ENCODE assay signal across 20 cellular contexts in the genomic region with DNA sequence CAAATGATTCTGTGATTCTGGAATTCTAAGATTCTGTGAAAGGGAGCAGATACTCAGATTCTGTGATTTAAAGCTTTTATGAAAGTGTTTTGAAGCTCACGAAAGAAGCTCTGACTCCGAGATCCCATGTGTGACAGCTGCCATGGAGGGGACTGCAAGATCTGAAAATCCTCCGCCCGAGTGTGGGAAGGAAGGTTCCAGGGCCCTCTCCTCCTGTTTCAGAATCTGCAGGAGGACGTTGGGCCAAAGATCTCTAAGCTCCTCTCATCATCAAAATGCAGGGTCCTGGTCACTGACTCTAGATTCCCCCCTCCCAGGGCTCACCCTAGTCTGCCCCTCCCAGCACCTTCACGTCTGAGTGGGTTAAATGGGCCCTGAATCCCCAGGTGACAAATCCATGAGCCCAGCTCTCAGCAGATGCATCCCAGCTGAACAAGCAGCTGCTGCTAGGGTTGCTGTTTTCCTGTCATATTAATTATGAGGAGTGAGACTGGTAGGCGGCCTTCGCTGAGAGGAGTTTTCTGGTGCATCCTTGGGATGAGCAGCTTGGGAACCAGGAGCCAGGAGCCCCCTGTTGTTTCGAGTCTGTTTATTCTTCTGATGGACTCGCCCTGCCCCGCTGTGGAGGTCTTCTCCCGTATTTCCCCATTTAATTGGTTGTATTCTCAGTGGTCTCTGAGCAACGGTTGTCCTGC.
DNase-seq lines count a peak whose midpoint lies in the region; ATAC-seq and TF ChIP-seq lines count a peak whose summit lies in the region.
"Had no signal": no experiment of that assay in that cellular context is flagged by ENCODE, and none has a peak within 500 bp of the region (broad histone marks: within the 10 kb centered on the region; RNA-seq: fewer than 3 reads in every experiment).

No MANE protein-coding gene starts in this region.

- no peaks in the 10 kb centered on the region for H3K27me3 ChIP-seq in SK-N-SH (ENCODE audit: insufficient read depth)
- peaks cover 0 to 11% (median 0%) of the 10 kb centered on the region in 3 donors for H3K27me3 ChIP-seq in sigmoid colon
- H3K27me3 ChIP-seq: adrenal gland, brain microvascular endothelial cell had no signal

- no peak for ATAC-seq in SK-N-SH treated with all-trans-retinoic acid at 6 μM for 48 hours
- no peak for ATAC-seq in HG03039 (IDR thresholded peaks at IDR 0.05; ENCODE audit: unreplicated experiment)
- ATAC-seq: A549 had no signal

- no peaks in the 10 kb centered on the region for H3K9me2 ChIP-seq in SK-N-SH

- H3K4me3 ChIP-seq in SK-N-SH (ENCODE audit: low read depth in 2 of 2, low read length in 1 of 2) = no peak overlapping the region
- no peak overlapping the region for H3K4me3 ChIP-seq in coronary artery
- H3K4me3 ChIP-seq in sigmoid colon = no peak overlapping the region
- H3K4me3 ChIP-seq: A549, adrenal gland, transverse colon had no signal

- peaks cover 2% of the 10 kb centered on the region for H3K27me3 Mint-ChIP-seq in activated CD4-positive, alpha-beta T cell treated with anti-CD3 and anti-CD28 coated beads, Interleukin-2, amount 10 ng/mL, durations not matched to agents 24 days and 14 days

- H3K9ac ChIP-seq in SK-N-SH = no peak overlapping the region

- H3K9me3 ChIP-seq in SK-N-SH = no peaks in the 10 kb centered on the region
- H3K9me3 ChIP-seq in sigmoid colon = no peaks in the 10 kb centered on the region
- H3K9me3 ChIP-seq: A549, adrenal gland, transverse colon had no signal

- POLR2A ChIA-PET in SK-N-SH (lab: Yijun Ruan, JAX) = no interaction called here

- intact Hi-C loops in sigmoid colon (cut with DNase I) = no loop called here
- intact Hi-C loops in activated CD4-positive, alpha-beta T cell treated with anti-CD3 and anti-CD28 coated beads, Interleukin-2, amount 10 ng/mL, durations not matched to agents 24 days and 14 days (cut with micrococcal nuclease) = no loop called here

- H3K79me2 ChIP-seq in SK-N-SH (ENCODE audit: insufficient read depth) = no peaks in the 10 kb centered on the region

- no peak for TF ChIP-seq RAD21 in SK-N-SH (IDR thresholded peaks at IDR 0.05; ENCODE audit: low read length)

- H4K20me1 ChIP-seq in SK-N-SH (ENCODE audit: insufficient read depth) = no peaks in the 10 kb centered on the region

- peaks cover 0 to 35% of the 10 kb centered on the region in 2 experiments; a peak in 1 of 4 replicates for H3K4me1 ChIP-seq in SK-N-SH (ENCODE audit: control insufficient read depth in 1 of 2, insufficient read depth in 2 of 2, low read depth in 1 of 2, low read length in 1 of 2)
- H3K4me1 ChIP-seq in sigmoid colon = no peaks in the 10 kb centered on the region
- H3K4me1 ChIP-seq: A549, adrenal gland, transverse colon had no signal

- no peak for TF ChIP-seq POLR2A in sigmoid colon (IDR thresholded peaks at IDR 0.05)

- H3K4me2 ChIP-seq in SK-N-SH = no peak overlapping the region
- H3K4me2 ChIP-seq: A549 had no signal

- H3K36me3 ChIP-seq in SK-N-SH (replicated peaks in 1 of 2; ENCODE audit: control insufficient read depth in 1 of 2, insufficient read depth in 2 of 2, low read length in 1 of 2) = no peaks in the 10 kb centered on the region
- H3K36me3 ChIP-seq in sigmoid colon = no peaks in the 10 kb centered on the region
- H3K36me3 ChIP-seq: adrenal gland, brain microvascular endothelial cell, transverse colon had no signal

- no peaks in the 10 kb centered on the region for H3K9me3 Mint-ChIP-seq in activated CD4-positive, alpha-beta T cell treated with anti-CD3 and anti-CD28 coated beads, Interleukin-2, amount 10 ng/mL, durations not matched to agents 24 days and 14 days
- H3K9me3 Mint-ChIP-seq: memory B cell had no signal

- 25% methylated on average over 11 of the region's 13 CpGs for WGBS in SK-N-SH (ENCODE audit: low lambda C conversion rate)
- whole genome bisulfite sequencing in sigmoid colon, 2 donors = 60 to 69% methylated on average over 13 of the region's 13 CpGs

- DNase-seq in SK-N-SH (peak; percentile 57), NCI-H2227 (lab: John Stamatoyannopoulos, UW; ENCODE audit: unreplicated experiment) (peak; percentile 60), coronary artery (ENCODE audit: low spot score) (peak; percentile 53), sigmoid colon (no peak)
- DNase-seq in stimulated activated CD8-positive, alpha-beta memory T cell treated with anti-CD3 and anti-CD28 coated beads, Interleukin-4, amount 100 ng/mL, for 48 hours = peak; percentile 12
- DNase-seq in activated CD4-positive, alpha-beta T cell treated with anti-CD3 and anti-CD28 coated beads, Interleukin-2, amount 10 ng/mL, durations not matched to agents 24 days and 14 days = no peak
- DNase-seq: activated naive CD4-positive, alpha-beta T cell; activated T-cell treated with anti-CD3 and anti-CD28 coated beads, Interleukin-2, amount 50 U/mL, for 1 hour; brain microvascular endothelial cell; cortex of kidney; NCI-H187 treated with DMSO at 0.1 percent for 48 hours; NCI-H510A treated with DMSO at 0.1 percent for 48 hours; transverse colon had no signal

- H3K27ac ChIP-seq in SK-N-SH (ENCODE audit: low read depth in 2 of 2, low read length in 1 of 2) (peak overlapping the region in 1 of 2 experiments; percentile 14; a peak in 1 of 4 replicates), coronary artery (no peak overlapping the region), sigmoid colon (no peak overlapping the region)
- H3K27ac ChIP-seq: A549, brain microvascular endothelial cell, transverse colon had no signal

- no peaks in the 10 kb centered on the region for H3F3A ChIP-seq in SK-N-SH (replicated peaks; ENCODE audit: insufficient read depth)

- H3K4me3 Mint-ChIP-seq in activated CD4-positive, alpha-beta T cell treated with anti-CD3 and anti-CD28 coated beads, Interleukin-2, amount 10 ng/mL, durations not matched to agents 24 days and 14 days = no peak overlapping the region
- H3K4me3 Mint-ChIP-seq: B cell, IgD-negative memory B cell, memory B cell had no signal

- no peak for TF ChIP-seq CTCF in SK-N-SH (IDR thresholded peaks at IDR 0.05)
- TF ChIP-seq CTCF in coronary artery (IDR thresholded peaks at IDR 0.05) = no peak
- TF ChIP-seq CTCF in sigmoid colon (IDR thresholded peaks at IDR 0.05) = no peak

- CTCF ChIA-PET in SK-N-SH (lab: Yijun Ruan, JAX) = interaction anchor here (0.6 to 1.6 kb wide), 4 partner anchors 15 to 926 kb away, joined by 3 to 6 read pairs (median 3); no protein-coding TSS in a partner anchor

- H3K36me3 Mint-ChIP-seq in activated CD4-positive, alpha-beta T cell treated with anti-CD3 and anti-CD28 coated beads, Interleukin-2, amount 10 ng/mL, durations not matched to agents 24 days and 14 days (ENCODE audit: low read depth) = no peaks in the 10 kb centered on the region
- H3K36me3 Mint-ChIP-seq: IgD-negative memory B cell, memory B cell had no signal

- no peak overlapping the region for H3K27ac Mint-ChIP-seq in activated CD4-positive, alpha-beta T cell treated with anti-CD3 and anti-CD28 coated beads, Interleukin-2, amount 10 ng/mL, durations not matched to agents 24 days and 14 days
- H3K27ac Mint-ChIP-seq: B cell, IgD-negative memory B cell, memory B cell had no signal

- H2AFZ ChIP-seq in SK-N-SH (ENCODE audit: low read depth) = no peak overlapping the region

- no peaks in the 10 kb centered on the region for H3K4me1 Mint-ChIP-seq in activated CD4-positive, alpha-beta T cell treated with anti-CD3 and anti-CD28 coated beads, Interleukin-2, amount 10 ng/mL, durations not matched to agents 24 days and 14 days
- H3K4me1 Mint-ChIP-seq: B cell, IgD-negative memory B cell, memory B cell had no signal

- TF ChIP-seq EP300 in SK-N-SH (IDR thresholded peaks at IDR 0.05; ENCODE audit: borderline replicate concordance in 1 of 2, low read depth in 1 of 2, low read length in 1 of 2) = no peak
- TF ChIP-seq EP300 in sigmoid colon (IDR thresholded peaks at IDR 0.05) = no peak

TF ChIP-seq in SK-N-SH, 30 proteins besides CTCF, POLR2A, EP300 and RAD21:
- no peak for TF ChIP-seq CHD2 (IDR thresholded peaks at IDR 0.05; ENCODE audit: low read length, partially characterized antibody)

TF ChIP-seq in SK-N-SH treated with all-trans-retinoic acid at 6 μM for 48 hours, 23 proteins besides CTCF, POLR2A, EP300 and RAD21 (continues in another document):
- no peak for TF ChIP-seq ZFP30 (CRISPR knock-in tag; IDR thresholded peaks at IDR 0.05)
- TF ChIP-seq, protein P1, sequence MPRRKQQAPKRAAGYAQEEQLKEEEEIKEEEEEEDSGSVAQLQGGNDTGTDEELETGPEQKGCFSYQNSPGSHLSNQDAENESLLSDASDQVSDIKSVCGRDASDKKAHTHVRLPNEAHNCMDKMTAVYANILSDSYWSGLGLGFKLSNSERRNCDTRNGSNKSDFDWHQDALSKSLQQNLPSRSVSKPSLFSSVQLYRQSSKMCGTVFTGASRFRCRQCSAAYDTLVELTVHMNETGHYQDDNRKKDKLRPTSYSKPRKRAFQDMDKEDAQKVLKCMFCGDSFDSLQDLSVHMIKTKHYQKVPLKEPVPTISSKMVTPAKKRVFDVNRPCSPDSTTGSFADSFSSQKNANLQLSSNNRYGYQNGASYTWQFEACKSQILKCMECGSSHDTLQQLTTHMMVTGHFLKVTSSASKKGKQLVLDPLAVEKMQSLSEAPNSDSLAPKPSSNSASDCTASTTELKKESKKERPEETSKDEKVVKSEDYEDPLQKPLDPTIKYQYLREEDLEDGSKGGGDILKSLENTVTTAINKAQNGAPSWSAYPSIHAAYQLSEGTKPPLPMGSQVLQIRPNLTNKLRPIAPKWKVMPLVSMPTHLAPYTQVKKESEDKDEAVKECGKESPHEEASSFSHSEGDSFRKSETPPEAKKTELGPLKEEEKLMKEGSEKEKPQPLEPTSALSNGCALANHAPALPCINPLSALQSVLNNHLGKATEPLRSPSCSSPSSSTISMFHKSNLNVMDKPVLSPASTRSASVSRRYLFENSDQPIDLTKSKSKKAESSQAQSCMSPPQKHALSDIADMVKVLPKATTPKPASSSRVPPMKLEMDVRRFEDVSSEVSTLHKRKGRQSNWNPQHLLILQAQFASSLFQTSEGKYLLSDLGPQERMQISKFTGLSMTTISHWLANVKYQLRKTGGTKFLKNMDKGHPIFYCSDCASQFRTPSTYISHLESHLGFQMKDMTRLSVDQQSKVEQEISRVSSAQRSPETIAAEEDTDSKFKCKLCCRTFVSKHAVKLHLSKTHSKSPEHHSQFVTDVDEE (CRISPR knock-in tag; IDR thresholded peaks at IDR 0.05) = no peak
- no peak for TF ChIP-seq ZNF70 (CRISPR knock-in tag; IDR thresholded peaks at IDR 0.05)
- no peak for TF ChIP-seq BACH2 (CRISPR knock-in tag; IDR thresholded peaks at IDR 0.05; ENCODE audit: borderline replicate concordance)
- no peak for TF ChIP-seq CSDC2 (CRISPR knock-in tag; IDR thresholded peaks at IDR 0.05)
- no peak for TF ChIP-seq OSR1 (CRISPR knock-in tag; IDR thresholded peaks at IDR 0.05)
- no peak for TF ChIP-seq ISL1 (CRISPR knock-in tag; IDR thresholded peaks at IDR 0.05)
- no peak for TF ChIP-seq TCF4 (CRISPR knock-in tag; IDR thresholded peaks at IDR 0.05; ENCODE audit: borderline replicate concordance)
- TF ChIP-seq RARB (CRISPR knock-in tag; IDR thresholded peaks at IDR 0.05) = no peak

Comparison
In these comparisons a context has a peak if more than half of its experiments do, and no peak if none do; other contexts are left out.
1. DNase-seq: peak in SK-N-SH (single experiment), NCI-H2227 (single experiment), coronary artery (single experiment) and stimulated activated CD8-positive, alpha-beta memory T cell treated with anti-CD3 and anti-CD28 coated beads, Interleukin-4, amount 100 ng/mL, for 48 hours (single experiment); none in sigmoid colon (single experiment) and activated CD4-positive, alpha-beta T cell treated with anti-CD3 and anti-CD28 coated beads, Interleukin-2, amount 10 ng/mL, durations not matched to agents 24 days and 14 days (single experiment).